In the genomic region with DNA sequence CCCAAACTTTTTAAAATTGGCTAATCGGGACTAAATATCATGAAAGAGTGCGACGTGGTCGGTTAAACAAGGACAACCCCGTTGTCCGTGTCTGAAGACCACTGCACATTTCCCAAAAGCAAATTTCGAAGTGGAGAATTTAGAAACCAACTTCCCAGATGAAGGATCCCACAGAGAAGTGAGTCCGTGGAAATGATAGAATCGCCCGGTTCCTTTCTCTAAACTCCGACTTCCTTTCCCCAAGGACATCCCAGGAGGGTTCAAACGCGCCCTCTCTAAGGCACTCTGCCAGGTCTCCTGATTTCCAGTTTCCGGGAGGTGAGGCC, we compare ENCODE assay signal across 11 cellular contexts.
DNase-seq lines count a peak whose midpoint lies in the region; ATAC-seq and TF ChIP-seq lines count a peak whose summit lies in the region.
"Had no signal": no experiment of that assay in that cellular context is flagged by ENCODE, and none has a peak within 500 bp of the region (broad histone marks: within the 10 kb centered on the region; RNA-seq: fewer than 3 reads in every experiment).

No MANE protein-coding gene starts in this region.

- peak overlapping the region; percentile 91 for H2AFZ ChIP-seq in SU-DHL-6 (ENCODE audit: low read depth, low read length, severe bottlenecking)

- H3K9me2 ChIP-seq in SU-DHL-6 (replicated peaks; ENCODE audit: insufficient read depth, low read length) = no peaks in the 10 kb centered on the region

- H3K9me3 ChIP-seq in SU-DHL-6 (ENCODE audit: insufficient read depth, low read length) (no peaks in the 10 kb centered on the region), iPS-15b (ENCODE audit: control insufficient read depth, insufficient read depth, low read length) (no peaks in the 10 kb centered on the region)
- H3K9me3 ChIP-seq: A549, ovary had no signal

- ATAC-seq in HG03378 (IDR thresholded peaks at IDR 0.05; ENCODE audit: unreplicated experiment) = no peak
- ATAC-seq: A549 had no signal

- DNase-seq in DMS153 treated with DMSO at 0.1 percent for 48 hours (lab: John Stamatoyannopoulos, UW; ENCODE audit: unreplicated experiment) (peak; percentile 44), DMS153 (lab: John Stamatoyannopoulos, UW) (no peak), SKM-1 treated with dmso at 0.1 percent for 144 hours (lab: John Stamatoyannopoulos, UW; ENCODE audit: unreplicated experiment) (no peak), T1000 (lab: John Stamatoyannopoulos, UW) (no peak)
- DNase-seq: NCI-H1436 treated with DMSO at 0.1 percent for 48 hours had no signal

- H3K4me3 ChIP-seq in SU-DHL-6 (ENCODE audit: insufficient read depth, low read length, poor library complexity, severe bottlenecking) (no peak overlapping the region), iPS-15b (ENCODE audit: low read depth, low read length) (peak overlapping the region; percentile 77), skin epidermis (peak overlapping the region; percentile 48 to 81 (median 62))

- H4K20me1 ChIP-seq in SU-DHL-6 (ENCODE audit: low read depth, low read length) = no peaks in the 10 kb centered on the region

- no peaks in the 10 kb centered on the region for H3K27me3 ChIP-seq in SU-DHL-6 (ENCODE audit: low read length)
- peaks cover 6% of the 10 kb centered on the region for H3K27me3 ChIP-seq in iPS-15b (ENCODE audit: control insufficient read depth, insufficient read depth, low read length)
- H3K27me3 ChIP-seq: ovary had no signal

- no peaks in the 10 kb centered on the region for H3K36me3 ChIP-seq in SU-DHL-6 (ENCODE audit: low read length)
- peaks cover 5% of the 10 kb centered on the region for H3K36me3 ChIP-seq in iPS-15b (ENCODE audit: control insufficient read depth, insufficient read depth, low read length)
- H3K36me3 ChIP-seq: ovary had no signal

- no peak for TF ChIP-seq CTCF in SU-DHL-6 (IDR thresholded peaks at IDR 0.05; ENCODE audit: insufficient read depth, low read length, poor library complexity, severe bottlenecking)

- H3K4me1 ChIP-seq in iPS-15b (ENCODE audit: control insufficient read depth, insufficient read depth, low read length) = peaks cover 30% of the 10 kb centered on the region

- no peaks in the 10 kb centered on the region for H3F3A ChIP-seq in SU-DHL-6 (ENCODE audit: insufficient read depth)

- H3K27ac ChIP-seq in SU-DHL-6 (ENCODE audit: low read depth, low read length) = no peak overlapping the region
- peak overlapping the region in 3 of 21 experiments; percentile 16 to 30 (median 24) for H3K27ac ChIP-seq in skin epidermis
- H3K27ac ChIP-seq: ovary had no signal

- no peak overlapping the region for H3K9ac ChIP-seq in SU-DHL-6 (ENCODE audit: low read length)
- peak overlapping the region; percentile 16 for H3K9ac ChIP-seq in iPS-15b (ENCODE audit: low read depth, low read length)

- H3K4me2 ChIP-seq in SU-DHL-6 (ENCODE audit: low read depth, low read length, poor library complexity, severe bottlenecking) = peak overlapping the region; percentile 85

- no peaks in the 10 kb centered on the region for H3K79me2 ChIP-seq in SU-DHL-6 (ENCODE audit: insufficient read depth, low read length)
